Comparison of ENCODE assay signal across 15 cellular contexts in genomic region chr9:128163027-128163515, GRCh38. TPM values are rescaled to one million over a fixed set of nuclear protein-coding genes. Genes with fewer than 3 reads are reported as not detected.
"Had no signal": no experiment of that assay in that cellular context is flagged by ENCODE, and none has a peak within 500 bp of the region (broad histone marks: within the 10 kb centered on the region; RNA-seq: fewer than 3 reads in every experiment).

No MANE protein-coding gene starts in this region.

- H3K27me3 Mint-ChIP-seq: naive thymus-derived CD4-positive, alpha-beta T cell had no signal

- H3K27me3 ChIP-seq: transverse colon had no signal

- ATAC-seq: activated CD4-positive, CD25-positive, alpha-beta regulatory T cell treated with anti-CD3 and anti-CD28 coated beads, Interleukin-2, amount 50 U/mL, for 24 hours; activated naive CD4-positive, alpha-beta T cell treated with anti-CD3 and anti-CD28 coated beads, Interleukin-2, amount 50 U/mL, for 72 hours; esophagus mucosa; naive thymus-derived CD4-positive, alpha-beta T cell had no signal

- H3K9me3 Mint-ChIP-seq: activated naive CD4-positive, alpha-beta T cell treated with anti-CD3 and anti-CD28 coated beads, Interleukin-2, amount 50 U/mL, for 72 hours; naive thymus-derived CD4-positive, alpha-beta T cell had no signal

- DNase-seq: activated effector memory CD4-positive, alpha-beta T cell treated with anti-CD3 and anti-CD28 coated beads, Interleukin-2, amount 50 U/mL, for 16 hours; activated T-cell treated with anti-CD3 and anti-CD28 coated beads for 4 hours; amniotic stem cell; islet precursor cell; naive thymus-derived CD4-positive, alpha-beta T cell; stimulated activated CD4-positive, alpha-beta T cell treated with anti-CD3 and anti-CD28 coated beads, Interleukin-4, amount 100 ng/mL, for 4 hours; stimulated activated CD8-positive, alpha-beta memory T cell treated with anti-CD3 and anti-CD28 coated beads, Interleukin-4, amount 100 ng/mL, for 48 hours; stimulated activated naive CD4-positive, alpha-beta T cell treated with Interleukin-2 at 50 U/mL for 16 hours; T1000; transverse colon had no signal

- H3K4me3 ChIP-seq: skin epidermis, transverse colon had no signal

- H3K27ac ChIP-seq: transverse colon had no signal

- H3K9me3 ChIP-seq: transverse colon had no signal

RNA-seq across cellular contexts. Expression of gene LCN2, which starts 13.8 kb away (rescaled TPM):
- total RNA-seq: activated naive CD4-positive, alpha-beta T cell treated with anti-CD3 and anti-CD28 coated beads, Interleukin-2, amount 50 U/mL, for 72 hours; lung microvascular endothelial cell; naive thymus-derived CD4-positive, alpha-beta T cell had no signal
